Comparison of ENCODE assay signal across 11 cellular contexts in genomic region chr3:66036586-66037061, GRCh38. TPM values are rescaled to one million over a fixed set of nuclear protein-coding genes. Genes with fewer than 3 reads are reported as not detected.
DNase-seq lines count a peak whose midpoint lies in the region; ATAC-seq and TF ChIP-seq lines count a peak whose summit lies in the region.
"Had no signal": no experiment of that assay in that cellular context is flagged by ENCODE, and none has a peak within 500 bp of the region (broad histone marks: within the 10 kb centered on the region; RNA-seq: fewer than 3 reads in every experiment).

No MANE protein-coding gene starts in this region.

- no peak overlapping the region for H3K23ac ChIP-seq in mesendoderm (ENCODE audit: low read length)

- ATAC-seq in upper lobe of left lung (ENCODE audit: low FRiP score in 2 of 2): no peak
- ATAC-seq in HG03196 (IDR thresholded peaks at IDR 0.05; ENCODE audit: unreplicated experiment): no peak
- ATAC-seq in GM18511 (IDR thresholded peaks at IDR 0.05; ENCODE audit: unreplicated experiment): no peak

- H3K4me1 ChIP-seq in ectodermal cell (ENCODE audit: control insufficient read depth, insufficient read depth, low read length): peaks cover 20% of the 10 kb centered on the region
- peaks cover 8% of the 10 kb centered on the region for H3K4me1 ChIP-seq in mesendoderm (ENCODE audit: control insufficient read depth, low read depth, low read length)
- peaks cover 7 to 26% (median 11%) of the 10 kb centered on the region in 4 donors for H3K4me1 ChIP-seq in upper lobe of left lung

- H2BK5ac ChIP-seq in mesendoderm (ENCODE audit: low read length): no peak overlapping the region

- peak overlapping the region; percentile 97 for H3K56ac ChIP-seq in mesendoderm (ENCODE audit: low read length)

- WGBS in ectodermal cell, 2 experiments: 7% methylated on average over 8 of the region's 8 CpGs
- no CpG with 5 or more reads among the region's 8 CpGs for WGBS in mesendoderm (ENCODE audit: extremely low coverage, insufficient coverage, low lambda C conversion rate)
- 45% methylated on average over 8 of the region's 8 CpGs for WGBS in upper lobe of left lung, 2 donors

- no peak for TF ChIP-seq POLR2A in upper lobe of left lung (IDR thresholded peaks at IDR 0.05)

- no peak overlapping the region for H2AK5ac ChIP-seq in mesendoderm (ENCODE audit: low read length)

- DNase-seq in NCI-H82 (lab: John Stamatoyannopoulos, UW) (peak; percentile 35), NCI-H82 treated with DMSO at 0.1 percent for 48 hours (lab: John Stamatoyannopoulos, UW; ENCODE audit: unreplicated experiment) (no peak), mesendoderm (peak; percentile 91), upper lobe of left lung (peak; percentile 6 to 70), cerebellar nuclear complex (lab: John Stamatoyannopoulos, UW) (no peak)
- DNase-seq: cortex of kidney; stimulated activated CD4-positive, alpha-beta T cell treated with anti-CD3 and anti-CD28 coated beads, Interleukin-4, amount 100 ng/mL, for 1 hour had no signal

- H3K4me3 ChIP-seq in ectodermal cell (ENCODE audit: insufficient read depth, low read depth, low read length) (peak overlapping the region; percentile 83), mesendoderm (ENCODE audit: low read length) (peak overlapping the region; percentile 88), upper lobe of left lung (peak overlapping the region; percentile 25 to 85 (median 65))
- H3K4me3 ChIP-seq: K562 had no signal

- H3K79me2 ChIP-seq in mesendoderm (ENCODE audit: control insufficient read depth, insufficient read depth, low read length): peaks cover 52% of the 10 kb centered on the region

- H3K36me3 ChIP-seq in ectodermal cell (ENCODE audit: control insufficient read depth, insufficient read depth, low read length) (no peaks in the 10 kb centered on the region), mesendoderm (ENCODE audit: control insufficient read depth, insufficient read depth, low read length) (no peaks in the 10 kb centered on the region), upper lobe of left lung (no peaks in the 10 kb centered on the region)

- H4K8ac ChIP-seq in mesendoderm (ENCODE audit: low read depth, low read length): no peak overlapping the region

- H3K4ac ChIP-seq in mesendoderm (ENCODE audit: low read depth, low read length): peak overlapping the region; percentile 18

- H4K5ac ChIP-seq in mesendoderm (ENCODE audit: low read length): no peak overlapping the region

- H3K27me3 ChIP-seq in ectodermal cell (ENCODE audit: control insufficient read depth, insufficient read depth, low read length, poor library complexity, severe bottlenecking) (peaks cover 3% of the 10 kb centered on the region), mesendoderm (ENCODE audit: insufficient read depth, low read length, poor library complexity) (no peaks in the 10 kb centered on the region), upper lobe of left lung (no peaks in the 10 kb centered on the region)

- H3K79me1 ChIP-seq in mesendoderm (ENCODE audit: low read length): peaks cover 8% of the 10 kb centered on the region

- no peak overlapping the region for H2BK120ac ChIP-seq in mesendoderm (ENCODE audit: low read depth, low read length)

- TF ChIP-seq EP300 in upper lobe of left lung (IDR thresholded peaks at IDR 0.05): peak in 1 of 4 donors; percentile 23

- peak overlapping the region; percentile 93 for H3K9ac ChIP-seq in mesendoderm (ENCODE audit: low read length)

- TF ChIP-seq CTCF in upper lobe of left lung (IDR thresholded peaks at IDR 0.05): no peak

- peak overlapping the region; percentile 99 for H3K4me2 ChIP-seq in mesendoderm (ENCODE audit: low read length)

- H3K18ac ChIP-seq in mesendoderm (ENCODE audit: low read length): no peak overlapping the region

- H3K27ac ChIP-seq in ectodermal cell (ENCODE audit: insufficient read depth, low read depth, low read length, poor library complexity, severe bottlenecking) (no peak overlapping the region), mesendoderm (ENCODE audit: low read depth, low read length) (peak overlapping the region; percentile 14), upper lobe of left lung (peak overlapping the region; percentile 54 to 91 (median 90))

- no peaks in the 10 kb centered on the region for H3K9me3 ChIP-seq in ectodermal cell (ENCODE audit: control insufficient read depth, low read length)
- no peaks in the 10 kb centered on the region for H3K9me3 ChIP-seq in upper lobe of left lung

- H2BK15ac ChIP-seq in mesendoderm (replicated peaks; ENCODE audit: low read depth): no peak overlapping the region

RNA-seq across cellular contexts. Expression of gene MAGI1, which starts 2.1 kb away (rescaled TPM):
- 45.4 TPM for polyA plus RNA-seq in ectodermal cell (2013, experiment 1 of 4)
- polyA plus RNA-seq in ectodermal cell (2013, experiment 2 of 4): 47.7 TPM
- 28.3 TPM for polyA plus RNA-seq in ectodermal cell (2013, experiment 3 of 4)
- 34.3 TPM for polyA plus RNA-seq in ectodermal cell (2013, experiment 4 of 4)
- 45.7 TPM for polyA plus RNA-seq in mesendoderm (2013, experiment 1 of 2)
- polyA plus RNA-seq in mesendoderm (2013, experiment 2 of 2): 45.4 TPM
- 10 to 100 TPM; 33.0 to 72.9 (median 62.4) TPM for total RNA-seq in upper lobe of left lung

Comparison
In these comparisons a context has a peak if more than half of its experiments do, and no peak if none do; other contexts are left out.
1. DNase-seq: peak in NCI-H82 (single experiment), mesendoderm (single experiment) and upper lobe of left lung (2 of 2); none in NCI-H82 treated with DMSO at 0.1 percent for 48 hours (single experiment) and cerebellar nuclear complex (0 of 2).
2. Peak in every context shown above with its lines, with median percentiles within 50 percentile points of each other: H3K4me3 ChIP-seq.